Comparison of ENCODE assay signal across 11 cellular contexts in genomic region chr17:69430488-69430887, GRCh38. TPM values are rescaled to one million over a fixed set of nuclear protein-coding genes. Genes with fewer than 3 reads are reported as not detected.
A peak's percentile ranks its signal among the peaks of the same experiment; 100 is the strongest.
DNase-seq lines count a peak whose midpoint lies in the region; ATAC-seq lines count a peak whose summit lies in the region.
"Had no signal": no experiment of that assay in that cellular context is flagged by ENCODE, and none has a peak within 500 bp of the region (broad histone marks: within the 10 kb centered on the region; RNA-seq: fewer than 3 reads in every experiment).

No MANE protein-coding gene starts in this region.

- H3K4me3 ChIP-seq in neuronal stem cell (ENCODE audit: low read length in 2 of 2) (no peak overlapping the region), GM23248 (no peak overlapping the region)
- H3K4me3 ChIP-seq: lung had no signal

- H3K36me3 ChIP-seq in neuronal stem cell (replicated peaks in 1 of 2; ENCODE audit: control insufficient read depth in 2 of 2, insufficient read depth in 2 of 2, low read length in 2 of 2) (peaks cover 0 to 3% of the 10 kb centered on the region in 2 donors), GM23248 (ENCODE audit: low read depth) (no peaks in the 10 kb centered on the region)

- H2AFZ ChIP-seq in neuronal stem cell (ENCODE audit: low read length) (peak overlapping the region; percentile 31), GM23248 (no peak overlapping the region)

- POLR2A ChIA-PET in activated naive CD8-positive, alpha-beta T cell treated with anti-CD3 and anti-CD28 coated beads, Interleukin-2, amount 10 ng/mL, durations not matched to agents 7 days and 5 days (lab: Charles Lee) = interaction anchor here (1.2 kb wide), 1 partner anchor 16 kb away, joined by 3 read pairs; the partner anchor contains the start of gene MAP2K6

- DNase-seq in DMS53 (lab: John Stamatoyannopoulos, UW) = peak; percentile 16
- DNase-seq in DMS53 treated with DMSO at 0.1 percent for 48 hours (lab: John Stamatoyannopoulos, UW; ENCODE audit: unreplicated experiment) = no peak
- DNase-seq in activated naive CD8-positive, alpha-beta T cell treated with anti-CD3 and anti-CD28 coated beads, Interleukin-2, amount 10 ng/mL, durations not matched to agents 7 days and 5 days = no peak
- DNase-seq in neuronal stem cell (ENCODE audit: low spot score) = no peak
- DNase-seq in NCI-H2227 treated with DMSO at 0.1 percent for 48 hours (lab: John Stamatoyannopoulos, UW) = no peak
- no peak for DNase-seq in GM23248
- no peak for DNase-seq in UCSD-AML1 (lab: John Stamatoyannopoulos, UW; ENCODE audit: unreplicated experiment)
- DNase-seq: NCI-H345 had no signal

- no peaks in the 10 kb centered on the region for H4K20me1 ChIP-seq in GM23248 (ENCODE audit: insufficient read depth)

- H3K23ac ChIP-seq in neuronal stem cell (ENCODE audit: low read depth, low read length, poor library complexity) = no peak overlapping the region

- H3K18ac ChIP-seq in neuronal stem cell (ENCODE audit: low read length) = no peak overlapping the region

- H3K9me3 ChIP-seq in neuronal stem cell (replicated peaks in 1 of 2; ENCODE audit: control insufficient read depth in 2 of 2, insufficient read depth in 1 of 2, low read depth in 1 of 2, low read length in 2 of 2) (no peaks in the 10 kb centered on the region), GM23248 (ENCODE audit: low read depth) (no peaks in the 10 kb centered on the region)

- H3K9ac ChIP-seq in neuronal stem cell (ENCODE audit: low read depth, low read length, poor library complexity) (no peak overlapping the region), GM23248 (no peak overlapping the region)

- peaks cover 4% of the 10 kb centered on the region for H3K79me1 ChIP-seq in neuronal stem cell (ENCODE audit: low read depth, low read length)

- no peaks in the 10 kb centered on the region for H3K9me2 ChIP-seq in GM23248 (ENCODE audit: insufficient read depth)

- no peak overlapping the region for H4K91ac ChIP-seq in neuronal stem cell (ENCODE audit: low read depth, low read length, poor library complexity)

- no peaks in the 10 kb centered on the region for H3F3A ChIP-seq in GM23248 (ENCODE audit: insufficient read depth)

- H3K4me1 ChIP-seq in neuronal stem cell (ENCODE audit: control insufficient read depth in 2 of 2, insufficient read depth in 1 of 2, low read depth in 1 of 2, low read length in 2 of 2) (peaks cover 8 to 13% of the 10 kb centered on the region in 2 donors), GM23248 (ENCODE audit: insufficient read depth) (no peaks in the 10 kb centered on the region)

- no peak overlapping the region for H4K8ac ChIP-seq in neuronal stem cell (ENCODE audit: low read depth, low read length)

- no peak overlapping the region for H2AK5ac ChIP-seq in neuronal stem cell (ENCODE audit: low read depth, low read length)

- peak overlapping the region; percentile 66 for H3K27ac Mint-ChIP-seq in activated naive CD8-positive, alpha-beta T cell treated with anti-CD3 and anti-CD28 coated beads, Interleukin-2, amount 10 ng/mL, durations not matched to agents 7 days and 5 days

- no peak overlapping the region for H2BK120ac ChIP-seq in neuronal stem cell (ENCODE audit: low read depth, low read length)

- H3K27ac ChIP-seq in neuronal stem cell (replicated peaks; ENCODE audit: low read length) (no peak overlapping the region), GM23248 (no peak overlapping the region)
- H3K27ac ChIP-seq: 22Rv1 had no signal

- H3K27me3 ChIP-seq in neuronal stem cell (ENCODE audit: control insufficient read depth in 3 of 3, insufficient read depth in 3 of 3, low read depth in 1 of 3, low read length in 3 of 3) (no peaks in the 10 kb centered on the region), GM23248 (replicated peaks; ENCODE audit: insufficient read depth) (no peaks in the 10 kb centered on the region)

- H3K4me1 Mint-ChIP-seq in activated naive CD8-positive, alpha-beta T cell treated with anti-CD3 and anti-CD28 coated beads, Interleukin-2, amount 10 ng/mL, durations not matched to agents 7 days and 5 days = peaks cover 12% of the 10 kb centered on the region

- no peak overlapping the region for H2BK15ac ChIP-seq in neuronal stem cell (ENCODE audit: low read length)

- H2BK5ac ChIP-seq in neuronal stem cell (ENCODE audit: low read length) = no peak overlapping the region

- H2BK12ac ChIP-seq in neuronal stem cell (ENCODE audit: low read length) = no peak overlapping the region

- H3K4me2 ChIP-seq in neuronal stem cell (ENCODE audit: insufficient read depth, low read length, poor library complexity, severe bottlenecking) (no peak overlapping the region), GM23248 (ENCODE audit: unreplicated experiment) (no peak overlapping the region)

- in situ Hi-C loops in GM23248 (cut with MboI) = no loop called here

- no peaks in the 10 kb centered on the region for H3K79me2 ChIP-seq in GM23248 (ENCODE audit: insufficient read depth)

- no CpG with 5 or more reads among the region's 4 CpGs for WGBS in neuronal stem cell (ENCODE audit: extremely low coverage in 2 of 2, insufficient read length in 2 of 2, insufficient replicate concordance in 1 of 2), 2 donors
- 68 to 72% methylated on average over 4 of the region's 4 CpGs for WGBS in GM23248 (ENCODE audit: low coverage in 1 of 2, low lambda C conversion rate in 2 of 2, missing lambda C conversion rate in 2 of 2), 2 experiments

- peak overlapping the region; percentile 22 for H3K4me3 Mint-ChIP-seq in activated naive CD8-positive, alpha-beta T cell treated with anti-CD3 and anti-CD28 coated beads, Interleukin-2, amount 10 ng/mL, durations not matched to agents 7 days and 5 days

- peaks cover 2% of the 10 kb centered on the region for H3K9me3 Mint-ChIP-seq in activated naive CD8-positive, alpha-beta T cell treated with anti-CD3 and anti-CD28 coated beads, Interleukin-2, amount 10 ng/mL, durations not matched to agents 7 days and 5 days

- ATAC-seq in HG02885 (IDR thresholded peaks at IDR 0.05; ENCODE audit: poor library complexity, unreplicated experiment) = peak; percentile 54
- no peak for ATAC-seq in activated naive CD8-positive, alpha-beta T cell treated with anti-CD3 and anti-CD28 coated beads, Interleukin-2, amount 10 ng/mL, durations not matched to agents 7 days and 5 days (ENCODE audit: low read depth)

- no peaks in the 10 kb centered on the region for H3K27me3 Mint-ChIP-seq in activated naive CD8-positive, alpha-beta T cell treated with anti-CD3 and anti-CD28 coated beads, Interleukin-2, amount 10 ng/mL, durations not matched to agents 7 days and 5 days

- H3K36me3 Mint-ChIP-seq in activated naive CD8-positive, alpha-beta T cell treated with anti-CD3 and anti-CD28 coated beads, Interleukin-2, amount 10 ng/mL, durations not matched to agents 7 days and 5 days = peaks cover 8% of the 10 kb centered on the region

- H3K4ac ChIP-seq in neuronal stem cell (ENCODE audit: low read length) = no peak overlapping the region

- no peak overlapping the region for H3K14ac ChIP-seq in neuronal stem cell (ENCODE audit: low read length)

RNA-seq across cellular contexts. Expression of gene MAP2K6, which starts 16.0 kb away (rescaled TPM):
- 10 to 100 TPM; 11.7 to 13.6 TPM for total RNA-seq in activated naive CD8-positive, alpha-beta T cell treated with anti-CD3 and anti-CD28 coated beads, Interleukin-2, amount 10 ng/mL, durations not matched to agents 7 days and 5 days
- polyA plus RNA-seq in neuronal stem cell (2013, experiment 1 of 2) = 39.6 TPM
- polyA plus RNA-seq in neuronal stem cell (2013, experiment 2 of 2) = 40.7 TPM
- under 0.01 and 0.11 TPM in 2 replicates for total RNA-seq in GM23248 (2014; rRNA removed; shearing (Covaris generic))
- polyA plus RNA-seq in GM23248 (2016; fragmentation: Nextera tagmentation; extraction: Ambion mirVana) = 0.13 and 0.43 TPM in 2 replicates

Comparison
In these comparisons a context has a peak if more than half of its experiments do, and no peak if none do; other contexts are left out.
1. RNA of gene MAP2K6, which starts 16.0 kb away (total RNA-seq): 11.7 to 13.6 TPM in activated naive CD8-positive, alpha-beta T cell treated with anti-CD3 and anti-CD28 coated beads, Interleukin-2, amount 10 ng/mL, durations not matched to agents 7 days and 5 days; under 0.01 to 0.11 TPM in GM23248; every median in the first group is over 10 times any median in the second.